8 cellular contexts compared by ENCODE assay signal in genomic region chr10:12333382-12334185, GRCh38. TPM values are rescaled to one million over a fixed set of nuclear protein-coding genes. Genes with fewer than 3 reads are reported as not detected.
DNase-seq lines count a peak whose midpoint lies in the region; ATAC-seq and TF ChIP-seq lines count a peak whose summit lies in the region.

No MANE protein-coding gene starts in this region.

- no peaks in the 10 kb centered on the region for H3K36me3 Mint-ChIP-seq in T-helper 2 cell treated with Interferon-gamma antibody and Interleukin-4, amounts not matched to agents 5 μg/mL and 100 μg/mL, for 36 hours (ENCODE audit: low read depth)
- no peaks in the 10 kb centered on the region for H3K36me3 Mint-ChIP-seq in nephron progenitor cell (ENCODE audit: low read depth)

- DNase-seq in NCI-H2227 (lab: John Stamatoyannopoulos, UW; ENCODE audit: unreplicated experiment) (peak; percentile 14), NCI-H2227 treated with DMSO at 0.1 percent for 48 hours (lab: John Stamatoyannopoulos, UW) (no peak), GOT3 (lab: John Stamatoyannopoulos, UW) (peak; percentile 82), M059J (ENCODE audit: low read depth) (peak; percentile 95), omental fat pad (ENCODE audit: low spot score) (peak; percentile 57), nephron progenitor cell (no peak)
- DNase-seq in T-helper 2 cell treated with Interferon-gamma antibody and Interleukin-4, amounts not matched to agents 5 μg/mL and 100 μg/mL, for 36 hours (ENCODE audit: low spot score), result peak; percentile 17

- no peak overlapping the region for H3K27ac Mint-ChIP-seq in T-helper 2 cell treated with Interferon-gamma antibody and Interleukin-4, amounts not matched to agents 5 μg/mL and 100 μg/mL, for 36 hours
- H3K27ac Mint-ChIP-seq in nephron progenitor cell, result no peak overlapping the region

- no peaks in the 10 kb centered on the region for H3K4me1 Mint-ChIP-seq in T-helper 2 cell treated with Interferon-gamma antibody and Interleukin-4, amounts not matched to agents 5 μg/mL and 100 μg/mL, for 36 hours (ENCODE audit: low read depth)
- peaks cover 17% of the 10 kb centered on the region for H3K4me1 Mint-ChIP-seq in nephron progenitor cell

- ATAC-seq in esophagus mucosa (peak; percentile 93), omental fat pad (ENCODE audit: low FRiP score) (peak; percentile 99)

- no peak for TF ChIP-seq CTCF in omental fat pad (IDR thresholded peaks at IDR 0.05)
- no peak for TF ChIP-seq CTCF in nephron progenitor cell (IDR thresholded peaks at IDR 0.05)

- no peaks in the 10 kb centered on the region for H3K9me3 Mint-ChIP-seq in T-helper 2 cell treated with Interferon-gamma antibody and Interleukin-4, amounts not matched to agents 5 μg/mL and 100 μg/mL, for 36 hours
- H3K9me3 Mint-ChIP-seq in nephron progenitor cell, result no peaks in the 10 kb centered on the region

- no peak overlapping the region for H3K4me3 Mint-ChIP-seq in T-helper 2 cell treated with Interferon-gamma antibody and Interleukin-4, amounts not matched to agents 5 μg/mL and 100 μg/mL, for 36 hours
- H3K4me3 Mint-ChIP-seq in nephron progenitor cell, result no peak overlapping the region

- H3K27me3 Mint-ChIP-seq in T-helper 2 cell treated with Interferon-gamma antibody and Interleukin-4, amounts not matched to agents 5 μg/mL and 100 μg/mL, for 36 hours (ENCODE audit: low read depth), result peaks cover 10% of the 10 kb centered on the region
- peaks cover 18% of the 10 kb centered on the region for H3K27me3 Mint-ChIP-seq in nephron progenitor cell (ENCODE audit: low read depth, poor library complexity)

RNA-seq across cellular contexts. Expression of gene CAMK1D, which starts 15.8 kb away (rescaled TPM):
- total RNA-seq in M059J (2014; rRNA removed; shearing (Covaris generic)), result 0.57 and 1.4 TPM in 2 replicates
- 10.7 TPM for total RNA-seq in esophagus mucosa
- total RNA-seq in omental fat pad, result 10 to 100 TPM in 1 of 4 donors, 1 to 10 TPM in 3; 6.0 to 15.8 (median 8.8) TPM

Comparison
In these comparisons a context has a peak if more than half of its experiments do, and no peak if none do; other contexts are left out.
1. DNase-seq: peak in NCI-H2227 (single experiment), GOT3 (single experiment), M059J (single experiment), T-helper 2 cell treated with Interferon-gamma antibody and Interleukin-4, amounts not matched to agents 5 μg/mL and 100 μg/mL, for 36 hours (single experiment) and omental fat pad (single experiment); none in NCI-H2227 treated with DMSO at 0.1 percent for 48 hours (single experiment) and nephron progenitor cell (single experiment).